In the genomic region with DNA sequence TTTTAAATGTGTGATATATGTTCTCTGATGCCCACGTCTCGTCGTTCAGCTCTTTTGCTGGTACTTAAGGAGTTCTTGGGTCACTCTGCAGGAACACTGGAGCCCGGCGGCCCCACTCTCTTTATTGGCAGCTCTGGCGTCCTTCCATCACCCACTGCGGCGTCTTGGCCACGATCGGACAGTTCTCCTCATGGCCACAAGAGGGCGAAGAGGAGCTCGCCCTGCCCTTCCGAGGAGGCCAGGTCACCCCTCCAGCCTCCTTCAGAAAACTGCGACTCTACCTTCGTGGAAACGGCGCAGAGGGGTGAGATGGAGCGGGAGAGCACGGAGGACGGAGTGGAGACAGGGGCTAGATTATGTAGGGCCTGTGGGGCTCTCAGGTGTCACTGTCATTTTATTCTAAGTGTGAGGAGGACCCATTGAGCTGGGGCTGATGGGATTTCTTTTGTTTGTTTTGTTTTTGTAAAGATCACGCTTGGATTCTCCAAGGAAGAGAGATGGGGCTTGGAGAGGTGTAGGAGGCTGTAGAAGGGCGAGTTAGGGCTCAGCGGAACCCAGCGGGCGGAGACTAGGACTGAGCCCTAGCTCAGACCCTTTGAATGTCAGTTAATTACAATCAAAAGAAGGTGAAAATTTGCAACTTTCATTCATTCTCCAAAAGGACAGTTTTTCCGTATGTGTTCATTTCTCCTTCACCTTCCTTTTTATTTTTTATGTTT, we compare ENCODE assay signal across 10 cellular contexts. TPM values are rescaled to one million over a fixed set of nuclear protein-coding genes. Genes with fewer than 3 reads are reported as not detected.
DNase-seq lines count a peak whose midpoint lies in the region; ATAC-seq and TF ChIP-seq lines count a peak whose summit lies in the region.
"Had no signal": no experiment of that assay in that cellular context is flagged by ENCODE, and none has a peak within 500 bp of the region (broad histone marks: within the 10 kb centered on the region; RNA-seq: fewer than 3 reads in every experiment).

No MANE protein-coding gene starts in this region.

- in situ Hi-C loops in T47D (cut with HindIII; ENCODE audit: low pct_unique_long_range_greater_than_20kb, low sequenced_read_pairs) (no loop called here), mammary epithelial cell (cut with MboI; ENCODE audit: low sequenced_read_pairs in 2 of 2) (no loop called here)

- no peaks in the 10 kb centered on the region for H4K20me1 ChIP-seq in mammary epithelial cell (ENCODE audit: insufficient read depth, low read length)

- ATAC-seq in omental fat pad (ENCODE audit: low FRiP score) = no peak
- no peak for ATAC-seq in GM18861 (IDR thresholded peaks at IDR 0.05; ENCODE audit: unreplicated experiment)

- H2AFZ ChIP-seq in mammary epithelial cell (ENCODE audit: low read depth, low read length) = no peak overlapping the region

- 68% methylated on average over 22 of the region's 26 CpGs for WGBS in mammary epithelial cell (ENCODE audit: low coverage, missing lambda C conversion rate)
- WGBS in testis, 2 donors = 53 to 56% methylated on average over 26 of the region's 26 CpGs

- dilution Hi-C loops in mammary epithelial cell (cut with HindIII; ENCODE audit: low sequenced_read_pairs) = no loop called here

- H3K4me1 ChIP-seq in mammary epithelial cell (ENCODE audit: insufficient read depth, low read length) (no peaks in the 10 kb centered on the region), testis (no peaks in the 10 kb centered on the region)

- no TSS peak for BruUV-seq in mammary epithelial cell (replicated peaks; lab: Mats Ljungman, UMichigan)

- TF ChIP-seq POLR2A in NB4 (IDR thresholded peaks at IDR 0.05; ENCODE audit: extremely low read depth, insufficient read length) = no peak
- TF ChIP-seq POLR2A in testis (IDR thresholded peaks at IDR 0.05) = no peak

- no peaks in the 10 kb centered on the region for H3K79me2 ChIP-seq in mammary epithelial cell (ENCODE audit: insufficient read depth, low read length)

- DNase-seq in T47D (ENCODE audit: low read depth in 1 of 2, low spot score in 1 of 2) (peak; percentile 28 to 46), mammary epithelial cell (no peak), NB4 (ENCODE audit: low read depth) (peak; percentile 15), epithelial cell of proximal tubule (ENCODE audit: low read depth) (no peak), testis (peak; percentile 63), omental fat pad (ENCODE audit: low spot score) (no peak), glomerular visceral epithelial cell (ENCODE audit: extremely low spot score) (no peak)

- H3K9ac ChIP-seq in mammary epithelial cell (ENCODE audit: insufficient read depth, low read length) = no peak overlapping the region

- H3K27me3 ChIP-seq in mammary epithelial cell (ENCODE audit: insufficient read depth, low read length) (no peaks in the 10 kb centered on the region), testis (no peaks in the 10 kb centered on the region)

- CTCF ChIA-PET in mammary epithelial cell (lab: Charles Lee; ENCODE audit: low non-redundant PET) = no interaction called here

- H3K9me3 ChIP-seq in mammary epithelial cell (replicated peaks; ENCODE audit: insufficient read depth, low read length) (peaks cover 29% of the 10 kb centered on the region), testis (no peaks in the 10 kb centered on the region)

- TF ChIP-seq CTCF in mammary epithelial cell (conservative IDR thresholded peaks at IDR 0.05 in 1 of 2, IDR thresholded peaks at IDR 0.05 in 1 of 2; ENCODE audit: extremely low read depth in 1 of 2, insufficient read depth in 1 of 2, low read depth in 1 of 2, low read length in 2 of 2) (no peak), NB4 (IDR thresholded peaks at IDR 0.05; ENCODE audit: low read depth, low read length) (peak; percentile 70), epithelial cell of proximal tubule (conservative IDR thresholded peaks at IDR 0.05; ENCODE audit: low read depth, low read length) (peak; percentile 47), testis (IDR thresholded peaks at IDR 0.05) (peak in 2 of 3 experiments; percentile 43 to 46), omental fat pad (IDR thresholded peaks at IDR 0.05) (no peak)

- no peak overlapping the region for H3K4me2 ChIP-seq in mammary epithelial cell (ENCODE audit: insufficient read depth, low read depth, low read length)

- no peaks in the 10 kb centered on the region for H3K36me3 ChIP-seq in mammary epithelial cell (ENCODE audit: insufficient read depth, low read length)
- H3K36me3 ChIP-seq in testis (ENCODE audit: low read depth, missing control alignments) = no peaks in the 10 kb centered on the region

- H3K27ac ChIP-seq in mammary epithelial cell (ENCODE audit: insufficient read depth, low read depth, low read length) (no peak overlapping the region), testis (no peak overlapping the region)

- H3K4me3 ChIP-seq in mammary epithelial cell (replicated peaks in 1 of 3; ENCODE audit: insufficient read depth in 1 of 3, low read depth in 2 of 3, low read length in 3 of 3) = no peak overlapping the region
- no peak overlapping the region for H3K4me3 ChIP-seq in NB4 (ENCODE audit: low read depth, low read length)
- H3K4me3 ChIP-seq in epithelial cell of proximal tubule (ENCODE audit: low read depth, low read length) = no peak overlapping the region
- peak overlapping the region in 1 of 2 donors; percentile 7 for H3K4me3 ChIP-seq in testis

- intact Hi-C loops in mammary epithelial cell (cut with micrococcal nuclease) (no loop called here), testis (cut with DNase I; ENCODE audit: low total_unique reads) (no loop called here)

RNA-seq across cellular contexts. Expression of a gene that starts 28.0 kb away (rescaled TPM):
- not detected for total RNA-seq in mammary epithelial cell
- polyA plus RNA-seq in mammary epithelial cell = not detected
- not detected for polyA minus RNA-seq in mammary epithelial cell
- 0.29 and 0.43 TPM in 2 replicates for total RNA-seq in epithelial cell of proximal tubule
- 1 to 10 TPM; 3.1 TPM for total RNA-seq in testis
- polyA plus RNA-seq in testis (ENCODE audit: insufficient read depth, low read depth, low replicate concordance) = 0.58 TPM
- total RNA-seq in omental fat pad = not detected
- total RNA-seq: pulmonary artery endothelial cell, ureter had no signal

Comparison
In these comparisons a context has a peak if more than half of its experiments do, and no peak if none do; other contexts are left out.
1. DNase-seq: peak in T47D (2 of 2), NB4 (single experiment) and testis (single experiment); none in mammary epithelial cell (single experiment), epithelial cell of proximal tubule (single experiment), omental fat pad (single experiment) and glomerular visceral epithelial cell (single experiment).
2. CTCF ChIP-seq: peak in NB4 (single experiment), epithelial cell of proximal tubule (single experiment) and testis (2 of 3); none in mammary epithelial cell (0 of 2) and omental fat pad (0 of 3).